Comparison of ENCODE assay signal across 7 cellular contexts in the genomic region with DNA sequence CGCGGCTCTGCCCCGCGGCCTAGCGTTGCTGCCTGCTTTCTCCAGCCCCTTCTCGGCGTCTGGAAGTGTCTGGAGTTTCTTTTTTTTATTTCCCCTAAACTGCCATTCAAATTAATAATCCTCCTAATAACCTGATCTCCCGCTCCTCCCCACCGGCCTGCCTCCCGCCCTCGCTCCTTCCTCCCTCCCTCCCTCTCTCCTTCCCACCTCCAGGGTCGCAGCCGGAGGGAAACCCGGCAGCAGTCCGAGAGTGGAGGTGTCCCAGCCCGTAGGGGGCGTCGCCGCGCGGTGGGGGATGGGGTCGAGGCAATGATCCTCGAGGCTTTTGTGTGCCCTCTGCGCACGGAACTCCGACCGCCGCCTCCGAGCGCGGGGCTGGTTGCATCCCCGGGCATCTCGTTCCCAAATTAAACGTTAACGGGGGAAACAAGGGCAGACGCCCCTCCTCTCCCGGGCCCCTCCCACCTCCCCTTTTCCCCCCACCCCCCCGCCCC. TPM values are rescaled to one million over a fixed set of nuclear protein-coding genes. Genes with fewer than 3 reads are reported as not detected.
DNase-seq lines count a peak whose midpoint lies in the region; ATAC-seq and TF ChIP-seq lines count a peak whose summit lies in the region.

No MANE protein-coding gene starts in this region.

- intact Hi-C loops in upper lobe of right lung (cut with DNase I) = loop anchor here (5.0 kb wide), 1 partner anchor 171 kb away; no protein-coding TSS in a partner anchor

- H3K27ac ChIP-seq in foreskin keratinocyte (peak overlapping the region; percentile 89), neutrophil (no peak overlapping the region), upper lobe of right lung (peak overlapping the region; percentile 85)

- TF ChIP-seq CTCF in foreskin keratinocyte (conservative IDR thresholded peaks at IDR 0.05) = peak; percentile 54
- no peak for TF ChIP-seq CTCF in neutrophil (IDR thresholded peaks at IDR 0.05)
- peak; percentile 25 for TF ChIP-seq CTCF in upper lobe of right lung (IDR thresholded peaks at IDR 0.05)

- no peaks in the 10 kb centered on the region for H3K27me3 ChIP-seq in foreskin keratinocyte
- peaks cover 100% of the 10 kb centered on the region for H3K27me3 ChIP-seq in neutrophil
- H3K27me3 ChIP-seq in upper lobe of right lung = peaks cover 4% of the 10 kb centered on the region

- H3K9me3 ChIP-seq in neutrophil = no peaks in the 10 kb centered on the region
- no peaks in the 10 kb centered on the region for H3K9me3 ChIP-seq in upper lobe of right lung

- no peaks in the 10 kb centered on the region for H3K36me3 ChIP-seq in neutrophil
- peaks cover 18% of the 10 kb centered on the region for H3K36me3 ChIP-seq in upper lobe of right lung

- H3K4me1 ChIP-seq in foreskin keratinocyte (no peaks in the 10 kb centered on the region), neutrophil (ENCODE audit: control insufficient read depth in 1 of 2, insufficient read depth in 1 of 2, low read depth in 1 of 2, low read length in 1 of 2) (peaks cover 34 to 40% of the 10 kb centered on the region in 2 experiments), upper lobe of right lung (no peaks in the 10 kb centered on the region)

- ATAC-seq in GM18505 (IDR thresholded peaks at IDR 0.05; ENCODE audit: unreplicated experiment) (peak; percentile 26), HG03280 (IDR thresholded peaks at IDR 0.05; ENCODE audit: unreplicated experiment) (peak; percentile 15), foreskin keratinocyte (peak; percentile 29), upper lobe of right lung (peak; percentile 29)

- H3K4me3 ChIP-seq in neutrophil (ENCODE audit: low read depth in 1 of 2, low read length in 1 of 2) = peak overlapping the region; percentile 43 to 67
- peak overlapping the region; percentile 99 for H3K4me3 ChIP-seq in upper lobe of right lung

- DNase-seq in activated effector memory CD4-positive, alpha-beta T cell treated with Interleukin-2 at 50 U/mL for 16 hours = peak; percentile 58
- DNase-seq in foreskin keratinocyte (peak; percentile 61 to 80), upper lobe of right lung (peak; percentile 87)

- no peak for TF ChIP-seq POLR2A in GM18505 (IDR thresholded peaks at IDR 0.05; ENCODE audit: borderline replicate concordance, extremely low read depth, insufficient read depth, insufficient read length)

TF ChIP-seq in PFSK-1, 5 proteins besides CTCF, POLR2A, EP300 and RAD21:
- TF ChIP-seq FOXP2 (optimal IDR thresholded peaks at IDR 0.05; ENCODE audit: borderline replicate concordance, extremely low read depth, extremely low read length, insufficient read depth) = peak; percentile 84
- peak; percentile 63; the same call in 1 of the 2 replicates for TF ChIP-seq TAF1 (IDR thresholded peaks at IDR 0.05; ENCODE audit: borderline replicate concordance, insufficient read depth, low read length)
- no peak for TF ChIP-seq REST (IDR thresholded peaks at IDR 0.05; ENCODE audit: insufficient read depth in 1 of 2, low read depth in 2 of 2, low read length in 2 of 2)
- peak; percentile 48; the same call in 1 of the 2 replicates for TF ChIP-seq POLR2AphosphoS5 (IDR thresholded peaks at IDR 0.05; ENCODE audit: low read depth, low read length)
- no peak for TF ChIP-seq SIN3A (IDR thresholded peaks at IDR 0.05; ENCODE audit: borderline replicate concordance, insufficient read depth, low read length)

RNA-seq across cellular contexts. Expression of gene SOCS2, which starts 1.1 kb away (rescaled TPM):
- polyA plus RNA-seq in PFSK-1 (2012; ENCODE audit: insufficient read length, low read depth) = 55.5 TPM
- total RNA-seq in foreskin keratinocyte (18.1 and 24.8 TPM in 2 replicates), upper lobe of right lung (23.8 TPM)
- 15.1 and 15.2 TPM in 2 replicates for polyA plus RNA-seq in foreskin keratinocyte
